In genomic region chr19:2827840-2828489, GRCh38 we compare ENCODE assay signal across 1 cellular context.
TF ChIP-seq lines count a peak whose summit lies in the region.

No MANE protein-coding gene starts in this region.

TF ChIP-seq in K562, 482 proteins besides CTCF, POLR2A, EP300 and RAD21:
- TF ChIP-seq CHD2 (IDR thresholded peaks at IDR 0.05; ENCODE audit: low read depth, low read length) (peak; percentile 75), XRCC4 (IDR thresholded peaks at IDR 0.05; ENCODE audit: extremely low read depth, insufficient read depth, insufficient read length) (no peak)
TF ChIP-seq in K562: peak in this region for 1.
